In the genomic region with DNA sequence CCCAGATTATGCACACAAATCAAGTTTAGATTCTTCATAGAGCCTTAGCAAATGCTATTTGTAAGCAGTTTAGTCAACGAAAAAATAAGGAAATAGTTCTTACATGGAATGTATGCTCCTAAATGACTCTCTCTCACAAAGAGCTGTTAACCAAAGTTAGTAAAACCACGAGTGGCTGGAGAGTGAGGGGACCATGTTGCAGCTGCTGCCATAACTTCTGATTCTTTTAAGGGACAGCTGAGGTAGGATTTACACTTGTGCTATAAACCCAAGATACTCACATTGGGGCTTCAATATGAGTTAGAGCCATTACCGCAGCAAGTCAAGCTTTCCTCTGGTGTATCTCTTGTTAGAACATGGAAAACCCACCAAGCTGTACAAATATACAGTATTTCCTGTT, we compare ENCODE assay signal across 14 cellular contexts. TPM values are rescaled to one million over a fixed set of nuclear protein-coding genes. Genes with fewer than 3 reads are reported as not detected.
DNase-seq lines count a peak whose midpoint lies in the region; ATAC-seq, FAIRE-seq and TF ChIP-seq lines count a peak whose summit lies in the region.
"Had no signal": no experiment of that assay in that cellular context is flagged by ENCODE, and none has a peak within 500 bp of the region (broad histone marks: within the 10 kb centered on the region; RNA-seq: fewer than 3 reads in every experiment).

No MANE protein-coding gene starts in this region.

- H4K20me1 ChIP-seq in BLaER1 = no peaks in the 10 kb centered on the region

- no peak overlapping the region for H3K4me3 ChIP-seq in BLaER1

- H3K36me3 Mint-ChIP-seq in activated T-helper 2 cell treated with anti-CD3 and anti-CD28 coated beads, Interferon-gamma antibody, Interleukin-2, Interleukin-4, amounts not matched to agents 10 μg/mL and 5 μg/mL and 100 μg/mL, durations not matched to agents 14 hours and 24 hours and 36 hours (ENCODE audit: low read depth) = peaks cover 11% of the 10 kb centered on the region
- H3K36me3 Mint-ChIP-seq in memory B cell = peaks cover 4% of the 10 kb centered on the region

- no peak overlapping the region for H3K27ac Mint-ChIP-seq in activated T-helper 2 cell treated with anti-CD3 and anti-CD28 coated beads, Interferon-gamma antibody, Interleukin-2, Interleukin-4, amounts not matched to agents 10 μg/mL and 5 μg/mL and 100 μg/mL, durations not matched to agents 14 hours and 24 hours and 36 hours
- peak overlapping the region; percentile 97 for H3K27ac Mint-ChIP-seq in memory B cell

- intact Hi-C loops in activated T-helper 2 cell treated with anti-CD3 and anti-CD28 coated beads, Interferon-gamma antibody, Interleukin-2, Interleukin-4, amounts not matched to agents 10 μg/mL and 5 μg/mL and 100 μg/mL, durations not matched to agents 14 hours and 24 hours and 36 hours (cut with micrococcal nuclease) = loop anchor here (5.0 kb wide), 1 partner anchor 104 kb away; no protein-coding TSS in a partner anchor

- no peak overlapping the region for H3K27ac ChIP-seq in BLaER1

- DNase-seq in GM12891 (ENCODE audit: insufficient read length, low spot score) = no peak
- no peak for DNase-seq in activated T-helper 2 cell treated with anti-CD3 and anti-CD28 coated beads, Interferon-gamma antibody, Interleukin-2, Interleukin-4, amounts not matched to agents 10 μg/mL and 5 μg/mL and 100 μg/mL, durations not matched to agents 14 hours and 24 hours and 36 hours (ENCODE audit: low spot score)
- DNase-seq in memory B cell (ENCODE audit: low spot score in 2 of 2) = no peak
- no peak for DNase-seq in NOMO-1 treated with DMSO at 0.1 percent for 48 hours (lab: John Stamatoyannopoulos, UW; ENCODE audit: unreplicated experiment)
- DNase-seq: activated gamma-delta T cell treated with Interleukin-2 at 50 U/mL for 16 hours; central memory CD4-positive, alpha-beta T cell; IMR-90; NCI-H345; stimulated activated CD4-positive, alpha-beta T cell treated with anti-CD3 and anti-CD28 coated beads, Interleukin-1b, Interleukin-23, amount 100 ng/mL, for 48 hours had no signal

- peaks cover 64% of the 10 kb centered on the region for H3K4me1 ChIP-seq in BLaER1

- H3K9me3 ChIP-seq in BLaER1 = peaks cover 9% of the 10 kb centered on the region; the same call in 1 of the 2 replicates

- ATAC-seq in memory B cell (ENCODE audit: low read depth) = no peak
- no peak for ATAC-seq in GM18520 (IDR thresholded peaks at IDR 0.05; ENCODE audit: unreplicated experiment)
- no peak for ATAC-seq in HG03280 (IDR thresholded peaks at IDR 0.05; ENCODE audit: unreplicated experiment)
- no peak for ATAC-seq in HG02610 (IDR thresholded peaks at IDR 0.05; ENCODE audit: unreplicated experiment)

- H3K27me3 ChIP-seq in BLaER1 = no peaks in the 10 kb centered on the region

- H3K4me2 ChIP-seq in BLaER1 = peak overlapping the region; percentile 71

- FAIRE-seq in GM12891 (lab: Jason Lieb, UNC) = peak; percentile 72
- FAIRE-seq: urothelium cell line had no signal

- no peaks in the 10 kb centered on the region for H3K36me3 ChIP-seq in BLaER1

- H3K4me3 Mint-ChIP-seq in activated T-helper 2 cell treated with anti-CD3 and anti-CD28 coated beads, Interferon-gamma antibody, Interleukin-2, Interleukin-4, amounts not matched to agents 10 μg/mL and 5 μg/mL and 100 μg/mL, durations not matched to agents 14 hours and 24 hours and 36 hours (ENCODE audit: low read depth) = peak overlapping the region; percentile 97
- peak overlapping the region; percentile 97 for H3K4me3 Mint-ChIP-seq in memory B cell

- no peak for TF ChIP-seq POLR2A in GM12891 (IDR thresholded peaks at IDR 0.05; ENCODE audit: low read depth, low read length)

- peak overlapping the region; percentile 83; the same call in 1 of the 2 replicates for H3K9ac ChIP-seq in BLaER1

- peaks cover 38% of the 10 kb centered on the region for H3K4me1 Mint-ChIP-seq in activated T-helper 2 cell treated with anti-CD3 and anti-CD28 coated beads, Interferon-gamma antibody, Interleukin-2, Interleukin-4, amounts not matched to agents 10 μg/mL and 5 μg/mL and 100 μg/mL, durations not matched to agents 14 hours and 24 hours and 36 hours (ENCODE audit: low read depth)
- peaks cover 25% of the 10 kb centered on the region for H3K4me1 Mint-ChIP-seq in memory B cell

- H3K27me3 Mint-ChIP-seq in activated T-helper 2 cell treated with anti-CD3 and anti-CD28 coated beads, Interferon-gamma antibody, Interleukin-2, Interleukin-4, amounts not matched to agents 10 μg/mL and 5 μg/mL and 100 μg/mL, durations not matched to agents 14 hours and 24 hours and 36 hours (ENCODE audit: low read depth) = no peaks in the 10 kb centered on the region
- no peaks in the 10 kb centered on the region for H3K27me3 Mint-ChIP-seq in memory B cell

- no peaks in the 10 kb centered on the region for H3K9me3 Mint-ChIP-seq in activated T-helper 2 cell treated with anti-CD3 and anti-CD28 coated beads, Interferon-gamma antibody, Interleukin-2, Interleukin-4, amounts not matched to agents 10 μg/mL and 5 μg/mL and 100 μg/mL, durations not matched to agents 14 hours and 24 hours and 36 hours
- H3K9me3 Mint-ChIP-seq in memory B cell = no peaks in the 10 kb centered on the region

TF ChIP-seq in GM12891, 5 proteins besides CTCF, POLR2A, EP300 and RAD21:
- TF ChIP-seq POU2F2 (IDR thresholded peaks at IDR 0.05; ENCODE audit: low read depth, low read length) (no peak), POLR2AphosphoS5 (IDR thresholded peaks at IDR 0.05; ENCODE audit: low read depth, low read length) (no peak)

RNA-seq across cellular contexts. Expression of a gene that starts 2.7 kb away (rescaled TPM):
- 9.8 TPM for polyA plus RNA-seq in GM12891 (2012; ENCODE audit: low read depth, missing spikeins)
- total RNA-seq in activated T-helper 2 cell treated with anti-CD3 and anti-CD28 coated beads, Interferon-gamma antibody, Interleukin-2, Interleukin-4, amounts not matched to agents 10 μg/mL and 5 μg/mL and 100 μg/mL, durations not matched to agents 14 hours and 24 hours and 36 hours = 29.9 and 31.8 TPM in 2 replicates
